Comparison of ENCODE assay signal across 18 cellular contexts in the genomic region with DNA sequence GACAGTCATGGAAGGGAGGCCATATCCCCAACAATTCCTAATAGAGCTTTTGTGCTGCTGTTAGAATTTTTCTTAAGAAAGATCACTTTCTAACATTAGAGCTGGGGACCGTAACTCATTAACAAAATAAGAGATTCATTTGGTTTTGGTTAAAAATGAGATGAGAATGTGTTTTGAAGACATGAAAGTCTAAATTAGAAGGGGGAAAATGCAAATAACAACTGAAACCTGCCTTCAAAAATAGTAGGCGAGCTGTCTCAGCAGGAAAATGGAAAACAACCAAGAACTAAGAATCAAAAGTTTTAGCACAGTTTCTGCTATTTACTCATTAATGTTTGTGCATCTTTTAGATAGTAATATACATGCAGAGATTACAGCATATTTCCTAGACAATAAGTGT.
DNase-seq lines count a peak whose midpoint lies in the region; ATAC-seq lines count a peak whose summit lies in the region.
"Had no signal": no experiment of that assay in that cellular context is flagged by ENCODE, and none has a peak within 500 bp of the region (broad histone marks: within the 10 kb centered on the region; RNA-seq: fewer than 3 reads in every experiment).

No MANE protein-coding gene starts in this region.

- peak; percentile 34 for ATAC-seq in GM18498 (IDR thresholded peaks at IDR 0.05; ENCODE audit: unreplicated experiment)
- peak; percentile 33 for ATAC-seq in GM19463 (IDR thresholded peaks at IDR 0.05; ENCODE audit: unreplicated experiment)
- ATAC-seq in HG02642 (IDR thresholded peaks at IDR 0.05; ENCODE audit: poor library complexity, unreplicated experiment), result peak; percentile 38
- ATAC-seq in HG03558 (IDR thresholded peaks at IDR 0.05; ENCODE audit: extremely low read depth, unreplicated experiment), result peak; percentile 34
- ATAC-seq: activated CD4-positive, CD25-positive, alpha-beta regulatory T cell treated with anti-CD3 and anti-CD28 coated beads, Interleukin-2, amount 50 U/mL, for 24 hours; activated CD8-positive, alpha-beta T cell treated with anti-CD3 and anti-CD28 coated beads for 36 hours; Panc1 had no signal

- DNase-seq in NCI-H1417 (lab: John Stamatoyannopoulos, UW) (no peak), DMS53 treated with DMSO at 0.1 percent for 48 hours (lab: John Stamatoyannopoulos, UW; ENCODE audit: unreplicated experiment) (no peak), GM03348 (ENCODE audit: low spot score) (no peak), NCI-H748 (lab: John Stamatoyannopoulos, UW; ENCODE audit: unreplicated experiment) (no peak)
- DNase-seq: activated CD8-positive, alpha-beta T cell treated with anti-CD3 and anti-CD28 coated beads for 36 hours; activated gamma-delta T cell treated with Interleukin-2 at 50 U/mL for 16 hours; activated T-cell treated with anti-CD3 and anti-CD28 coated beads for 4 hours; brain microvascular endothelial cell; DMS79 treated with DMSO at 0.1 percent for 48 hours; endodermal cell; NCI-H1092 treated with DMSO at 0.1 percent for 48 hours; NCI-H2081 treated with DMSO at 0.1 percent for 48 hours had no signal
